ENCODE assay signal across 13 cellular contexts in the genomic region with DNA sequence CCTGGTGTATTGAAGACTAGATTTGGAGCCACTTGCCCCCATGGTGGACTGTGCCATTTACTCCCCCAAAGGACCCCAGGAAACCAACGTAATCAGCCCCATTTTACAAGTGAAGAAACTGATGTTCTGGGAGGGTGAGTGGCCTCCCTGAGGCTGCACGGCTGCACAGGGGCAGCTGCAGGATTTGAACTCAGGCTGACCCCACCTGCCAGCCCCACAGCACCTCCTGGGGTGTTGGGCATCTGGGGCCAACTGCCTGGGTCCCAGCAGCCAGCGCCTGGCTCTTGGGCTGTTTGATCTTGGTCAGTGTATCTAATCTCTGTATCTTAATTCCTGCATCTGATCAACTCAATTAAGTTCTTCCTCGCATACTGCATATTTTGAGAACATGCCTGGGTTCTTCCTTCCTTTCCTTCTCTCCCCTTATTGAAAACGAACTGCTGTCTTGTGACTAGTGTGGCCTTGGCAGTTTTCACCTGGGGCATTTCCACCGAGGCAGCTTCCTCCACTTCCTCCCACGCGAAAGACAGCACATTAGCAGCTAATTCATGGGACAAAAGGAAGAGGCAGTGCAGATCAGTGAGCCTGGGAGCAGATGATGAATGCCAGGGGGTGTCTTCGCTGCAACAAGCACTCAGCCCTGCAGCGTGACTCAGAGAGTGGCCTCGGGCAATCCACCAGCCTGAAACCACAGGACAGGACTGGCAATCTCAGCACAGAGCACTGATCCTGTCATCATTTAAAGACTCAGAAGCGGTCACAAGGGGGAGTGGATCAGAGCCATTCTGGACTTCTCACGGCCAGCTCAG.
DNase-seq lines count a peak whose midpoint lies in the region; ATAC-seq and TF ChIP-seq lines count a peak whose summit lies in the region.
"Had no signal": no experiment of that assay in that cellular context is flagged by ENCODE, and none has a peak within 500 bp of the region (broad histone marks: within the 10 kb centered on the region; RNA-seq: fewer than 3 reads in every experiment).

No MANE protein-coding gene starts in this region.

- DNase-seq in COLO668 (lab: John Stamatoyannopoulos, UW; ENCODE audit: unreplicated experiment) (peak; percentile 74), NCI-H146 treated with DMSO at 0.1 percent for 48 hours (lab: John Stamatoyannopoulos, UW; ENCODE audit: unreplicated experiment) (peak; percentile 65), brain microvascular endothelial cell (peak; percentile 63), kidney glomerular epithelial cell (lab: John Stamatoyannopoulos, UW) (peak; percentile 85), HCEC 1CT (no peak)
- no peak for DNase-seq in activated naive CD4-positive, alpha-beta T cell treated with anti-CD3 and anti-CD28 coated beads for 36 hours
- DNase-seq: COR-L47; stimulated activated CD4-positive, alpha-beta T cell treated with anti-CD3 and anti-CD28 coated beads, Interleukin-4, amount 100 ng/mL, for 4 hours; thyroid gland had no signal

- H3K9me3 Mint-ChIP-seq in activated naive CD4-positive, alpha-beta T cell treated with anti-CD3 and anti-CD28 coated beads for 36 hours, result no peaks in the 10 kb centered on the region
- H3K9me3 Mint-ChIP-seq: neural crest cell had no signal

- in situ Hi-C loops in brain microvascular endothelial cell (cut with HindIII; ENCODE audit: low pct_ligation_motif_present, low sequenced_read_pairs), result no loop called here

- no peaks in the 10 kb centered on the region for H3K4me1 Mint-ChIP-seq in activated naive CD4-positive, alpha-beta T cell treated with anti-CD3 and anti-CD28 coated beads for 36 hours (ENCODE audit: low read depth)

- no peak overlapping the region for H3K27ac ChIP-seq in brain microvascular endothelial cell
- H3K27ac ChIP-seq: thyroid gland had no signal

- no peak for TF ChIP-seq CTCF in brain microvascular endothelial cell (IDR thresholded peaks at IDR 0.05; ENCODE audit: low read depth, low read length, missing control alignments)

- no peaks in the 10 kb centered on the region for H3K27me3 Mint-ChIP-seq in activated naive CD4-positive, alpha-beta T cell treated with anti-CD3 and anti-CD28 coated beads for 36 hours (ENCODE audit: low read depth)

- CTCF ChIA-PET in activated naive CD4-positive, alpha-beta T cell treated with anti-CD3 and anti-CD28 coated beads for 36 hours (lab: Charles Lee), result no interaction called here

- intact Hi-C loops in activated naive CD4-positive, alpha-beta T cell treated with anti-CD3 and anti-CD28 coated beads for 36 hours (cut with micrococcal nuclease), result no loop called here

- H3K27me3 ChIP-seq in brain microvascular endothelial cell (replicated peaks), result no peaks in the 10 kb centered on the region
- H3K27me3 ChIP-seq: thyroid gland had no signal

- ATAC-seq in HG02885 (IDR thresholded peaks at IDR 0.05; ENCODE audit: poor library complexity, unreplicated experiment) (no peak), GM21423 (IDR thresholded peaks at IDR 0.05; ENCODE audit: unreplicated experiment) (no peak)

- H3K36me3 ChIP-seq in brain microvascular endothelial cell (replicated peaks), result no peaks in the 10 kb centered on the region
- H3K36me3 ChIP-seq: HAP-1, thyroid gland had no signal

- H3K27ac Mint-ChIP-seq in activated naive CD4-positive, alpha-beta T cell treated with anti-CD3 and anti-CD28 coated beads for 36 hours, result no peak overlapping the region

- no peaks in the 10 kb centered on the region for H3K36me3 Mint-ChIP-seq in activated naive CD4-positive, alpha-beta T cell treated with anti-CD3 and anti-CD28 coated beads for 36 hours (ENCODE audit: low read depth)

- no peak overlapping the region for H3K4me3 ChIP-seq in brain microvascular endothelial cell (ENCODE audit: low read depth, low read length)
- H3K4me3 ChIP-seq: HAP-1, thyroid gland had no signal

- no peak overlapping the region for H3K4me3 Mint-ChIP-seq in activated naive CD4-positive, alpha-beta T cell treated with anti-CD3 and anti-CD28 coated beads for 36 hours
- H3K4me3 Mint-ChIP-seq: neural crest cell had no signal

Comparison
In these comparisons a context has a peak if more than half of its experiments do, and no peak if none do; other contexts are left out.
1. DNase-seq: peak in COLO668 (single experiment), NCI-H146 treated with DMSO at 0.1 percent for 48 hours (single experiment), brain microvascular endothelial cell (single experiment) and kidney glomerular epithelial cell (single experiment); none in activated naive CD4-positive, alpha-beta T cell treated with anti-CD3 and anti-CD28 coated beads for 36 hours (single experiment) and HCEC 1CT (single experiment).